In genomic region chr14:23444314-23444713, GRCh38 we compare ENCODE assay signal across 23 cellular contexts. TPM values are rescaled to one million over a fixed set of nuclear protein-coding genes. Genes with fewer than 3 reads are reported as not detected.
"Had no signal": no experiment of that assay in that cellular context is flagged by ENCODE, and none has a peak within 500 bp of the region (broad histone marks: within the 10 kb centered on the region; RNA-seq: fewer than 3 reads in every experiment).

No MANE protein-coding gene starts in this region.

- H3K27ac ChIP-seq: left lung, pancreas, thoracic aorta had no signal

- ATAC-seq: left lung, pancreas, sciatic nerve, WTC11 had no signal

- H3K36me3 ChIP-seq: left lung, pancreas, thoracic aorta had no signal

- H3K9me3 ChIP-seq: left lung, pancreas, thoracic aorta had no signal

- H3K27me3 ChIP-seq: pancreas had no signal

- H3K4me3 ChIP-seq: left lung, pancreas, thoracic aorta had no signal

- DNase-seq: activated effector memory CD4-positive, alpha-beta T cell treated with Interleukin-2 at 50 U/mL for 16 hours; activated naive CD4-positive, alpha-beta T cell treated with anti-CD3 and anti-CD28 coated beads for 36 hours; activated naive CD8-positive, alpha-beta T cell treated with anti-CD3 and anti-CD28 coated beads, Interleukin-2, amount 10 ng/mL, durations not matched to agents 7 days and 5 days; activated T-cell treated with anti-CD3 and anti-CD28 coated beads, Interleukin-2, amount 50 U/mL, for 48 hours; amniotic stem cell; effector CD4-positive, alpha-beta T cell; immature natural killer cell; kidney glomerular epithelial cell; left lung; mammary epithelial cell; nephron progenitor cell; pancreas; stimulated activated CD4-positive, alpha-beta T cell treated with anti-CD3 and anti-CD28 coated beads, Interleukin-4, amount 100 ng/mL, for 1 hour; stimulated activated naive CD4-positive, alpha-beta T cell; T1000 had no signal

- H3K4me1 ChIP-seq: left lung had no signal

RNA-seq across cellular contexts. Expression of gene MYH7, which starts 8.9 kb away (rescaled TPM):
- total RNA-seq: activated CD8-positive, alpha-beta memory T cell treated with anti-CD3 and anti-CD28 coated beads for 36 hours; activated naive CD4-positive, alpha-beta T cell treated with anti-CD3 and anti-CD28 coated beads for 36 hours; activated naive CD8-positive, alpha-beta T cell treated with anti-CD3 and anti-CD28 coated beads, Interleukin-2, amount 10 ng/mL, durations not matched to agents 7 days and 5 days; epithelial cell of proximal tubule; fibroblast of villous mesenchyme; mammary epithelial cell; mesothelial cell of epicardium; pulmonary artery endothelial cell; WTC11 had no signal
- polyA plus RNA-seq: immature natural killer cell, mammary epithelial cell had no signal

RNA-seq across cellular contexts. Expression of gene MYH6, which starts 36.2 kb away (rescaled TPM):
- total RNA-seq: activated CD8-positive, alpha-beta memory T cell treated with anti-CD3 and anti-CD28 coated beads for 36 hours; activated naive CD4-positive, alpha-beta T cell treated with anti-CD3 and anti-CD28 coated beads for 36 hours; activated naive CD8-positive, alpha-beta T cell treated with anti-CD3 and anti-CD28 coated beads, Interleukin-2, amount 10 ng/mL, durations not matched to agents 7 days and 5 days; epithelial cell of proximal tubule; fibroblast of villous mesenchyme; mammary epithelial cell; mesothelial cell of epicardium; pulmonary artery endothelial cell; sciatic nerve; thoracic aorta had no signal
- polyA plus RNA-seq: immature natural killer cell, mammary epithelial cell had no signal
